9 cellular contexts compared by ENCODE assay signal in genomic region chr9:125746774-125747052, GRCh38. TPM values are rescaled to one million over a fixed set of nuclear protein-coding genes. Genes with fewer than 3 reads are reported as not detected.
DNase-seq lines count a peak whose midpoint lies in the region; ATAC-seq, FAIRE-seq and TF ChIP-seq lines count a peak whose summit lies in the region.
"Had no signal": no experiment of that assay in that cellular context is flagged by ENCODE, and none has a peak within 500 bp of the region (broad histone marks: within the 10 kb centered on the region; RNA-seq: fewer than 3 reads in every experiment).

No MANE protein-coding gene starts in this region.

- peaks cover 14% of the 10 kb centered on the region; the same call in 1 of the 2 replicates for H3F3A ChIP-seq in DOHH2 (ENCODE audit: control insufficient read depth, insufficient read depth)

- H4K20me1 ChIP-seq in DOHH2 (ENCODE audit: control insufficient read depth, insufficient read depth, low read depth, low read length): 0 out of 2 replicates have a peak, but pooled peaks cover 11% of the 10 kb centered on the region

- ATAC-seq in HG03460 (IDR thresholded peaks at IDR 0.05; ENCODE audit: unreplicated experiment) (peak; percentile 6), pancreas (no peak)

- H3K27me3 ChIP-seq in DOHH2 (ENCODE audit: control insufficient read depth, low read length) (peaks cover 12% of the 10 kb centered on the region), pancreas (no peaks in the 10 kb centered on the region)

- peak overlapping the region; percentile 77 for H3K4me3 ChIP-seq in DOHH2 (ENCODE audit: low read length)
- H3K4me3 ChIP-seq in choroid plexus epithelial cell (ENCODE audit: low read depth, low read length): peak overlapping the region; percentile 87
- H3K4me3 ChIP-seq in pancreas: peak overlapping the region; percentile 51 to 89 (median 75)

- TF ChIP-seq CTCF in DOHH2 (IDR thresholded peaks at IDR 0.05; ENCODE audit: low read depth, low read length, poor library complexity, severe bottlenecking) (no peak), choroid plexus epithelial cell (conservative IDR thresholded peaks at IDR 0.05; ENCODE audit: low read depth, low read length) (no peak), pancreas (IDR thresholded peaks at IDR 0.05) (no peak)

- H3K4me1 ChIP-seq in DOHH2 (ENCODE audit: control insufficient read depth, low read length): peaks cover 43% of the 10 kb centered on the region
- H3K4me1 ChIP-seq in pancreas: no peaks in the 10 kb centered on the region
- H3K4me1 ChIP-seq: parathyroid adenoma had no signal

- peaks cover 31% of the 10 kb centered on the region for H3K79me2 ChIP-seq in DOHH2 (ENCODE audit: control insufficient read depth, low read length)

- intact Hi-C loops in pancreas (cut with DNase I): no loop called here

- no peak for DNase-seq in choroid plexus epithelial cell (ENCODE audit: low read depth)
- DNase-seq in pancreas: no peak
- DNase-seq in SKM-1 (lab: John Stamatoyannopoulos, UW; ENCODE audit: unreplicated experiment): no peak
- DNase-seq in cerebellum (ENCODE audit: low spot score): no peak
- no peak for DNase-seq in iPS-NIHi7 (ENCODE audit: extremely low spot score)
- DNase-seq in NCI-H1092 treated with DMSO at 0.1 percent for 48 hours (lab: John Stamatoyannopoulos, UW): no peak

- H3K36me3 ChIP-seq in DOHH2 (ENCODE audit: control insufficient read depth, low read length) (peaks cover 33% of the 10 kb centered on the region), pancreas (no peaks in the 10 kb centered on the region)

- 0 to 1% methylated on average over 7 to 46 of the region's 46 CpGs for WGBS in pancreas, 2 donors

- no peak for FAIRE-seq in pancreas (lab: Jason Lieb, UNC)

- H3K9me3 ChIP-seq in DOHH2 (ENCODE audit: control insufficient read depth, insufficient read depth, low read length): no peaks in the 10 kb centered on the region
- no peaks in the 10 kb centered on the region for H3K9me3 ChIP-seq in pancreas

- no peaks in the 10 kb centered on the region for H3K9me2 ChIP-seq in DOHH2 (replicated peaks; ENCODE audit: control insufficient read depth, low read length)

- H3K27ac ChIP-seq in DOHH2 (ENCODE audit: low read depth, low read length): peak overlapping the region; percentile 71; the same call in 1 of the 2 replicates
- H3K27ac ChIP-seq in pancreas: peak overlapping the region in 3 of 4 donors; percentile 68 to 81 (median 74)

- no peak overlapping the region for H3K4me2 ChIP-seq in DOHH2 (ENCODE audit: low read length)

RNA-seq across cellular contexts. Expression of gene PBX3, which starts 0.5 kb away (rescaled TPM):
- total RNA-seq in pancreas (10 to 100 TPM; 17.0 to 36.8 (median 22.4) TPM), cerebellum (123 TPM)
- 10 to 100 TPM in 1 of 2 donors, 1 to 10 TPM in 1; 8.9 to 20.6 TPM for polyA plus RNA-seq in pancreas

RNA-seq across cellular contexts. Expression of gene MAPKAP1, which starts 39.7 kb away (rescaled TPM):
- total RNA-seq in pancreas: 10 to 100 TPM; 22.4 to 42.0 (median 30.4) TPM
- polyA plus RNA-seq in pancreas: 10 to 100 TPM; 18.7 to 36.4 TPM
- total RNA-seq in cerebellum: 43.3 TPM
